In the genomic region with DNA sequence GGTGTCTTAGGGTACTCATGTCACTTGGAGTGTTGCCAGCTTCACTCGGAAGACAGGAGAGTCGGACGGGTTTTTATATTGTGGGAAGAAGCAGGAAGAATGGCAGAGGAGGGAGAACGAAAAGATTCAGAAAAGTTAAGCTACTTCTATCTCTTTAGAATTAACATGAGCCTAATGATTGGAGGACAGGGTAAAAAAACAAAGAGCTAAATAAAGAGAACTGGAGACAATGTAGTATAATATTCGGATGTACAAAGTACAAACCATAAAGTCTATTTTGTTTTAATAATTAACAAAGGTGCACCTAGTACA, we compare ENCODE assay signal across 17 cellular contexts. TPM values are rescaled to one million over a fixed set of nuclear protein-coding genes. Genes with fewer than 3 reads are reported as not detected.
A peak's percentile ranks its signal among the peaks of the same experiment; 100 is the strongest.
DNase-seq lines count a peak whose midpoint lies in the region; FAIRE-seq and TF ChIP-seq lines count a peak whose summit lies in the region.
"Had no signal": no experiment of that assay in that cellular context is flagged by ENCODE, and none has a peak within 500 bp of the region (broad histone marks: within the 10 kb centered on the region; RNA-seq: fewer than 3 reads in every experiment).

No MANE protein-coding gene starts in this region.

- no peak for TF ChIP-seq POLR2A in uterus (IDR thresholded peaks at IDR 0.05)

- TF ChIP-seq CTCF in hepatocyte (IDR thresholded peaks at IDR 0.05; ENCODE audit: poor library complexity) = no peak
- TF ChIP-seq CTCF in uterus (IDR thresholded peaks at IDR 0.05) = no peak

- H3K9me2 ChIP-seq in hepatocyte (replicated peaks; ENCODE audit: insufficient read depth) = no peaks in the 10 kb centered on the region

- DNase-seq in SJCRH30 (peak in 1 of 2 experiments; percentile 20), hepatocyte (ENCODE audit: low spot score) (peak; percentile 30), uterus (no peak), NCI-H187 treated with DMSO at 0.1 percent for 48 hours (lab: John Stamatoyannopoulos, UW) (no peak), GM19239 (ENCODE audit: insufficient read length, low spot score) (no peak)
- DNase-seq in effector CD8-positive, alpha-beta T cell (lab: John Stamatoyannopoulos, UW) = no peak
- DNase-seq: activated CD4-positive, alpha-beta T cell treated with anti-CD3 and anti-CD28 coated beads for 36 hours; activated naive CD8-positive, alpha-beta T cell treated with anti-CD3 and anti-CD28 coated beads for 36 hours; CD4-positive, CD25-positive, alpha-beta regulatory T cell; cerebellar nuclear complex; H7; naive thymus-derived CD8-positive, alpha-beta T cell; NK-92 treated with Interleukin-12 subunit alpha and Interleukin-12 subunit beta, amount 100 ng/mL, for 24 hours; stimulated activated CD4-positive, alpha-beta T cell treated with anti-CD3 and anti-CD28 coated beads, Interleukin-4, amount 100 ng/mL, for 4 hours had no signal

- FAIRE-seq in GM19239 (lab: Jason Lieb, UNC) = no peak
- FAIRE-seq: keratinocyte had no signal

- no peaks in the 10 kb centered on the region for H3K9me3 ChIP-seq in SJCRH30 (replicated peaks)
- no peaks in the 10 kb centered on the region for H3K9me3 ChIP-seq in hepatocyte (ENCODE audit: low read depth)
- no peaks in the 10 kb centered on the region for H3K9me3 ChIP-seq in neuron (ENCODE audit: low read length)
- H3K9me3 ChIP-seq in uterus = no peaks in the 10 kb centered on the region
- H3K9me3 ChIP-seq: right atrium auricular region had no signal

- peak overlapping the region; percentile 66 for H3K4me2 ChIP-seq in hepatocyte

- peak overlapping the region; percentile 4 for H2AFZ ChIP-seq in hepatocyte
- H2AFZ ChIP-seq in neuron (ENCODE audit: low read depth, low read length) = peak overlapping the region; percentile 44

- H3K4me3 ChIP-seq in SJCRH30 (no peak overlapping the region), hepatocyte (peak overlapping the region; percentile 5), neuron (ENCODE audit: low read length) (peak overlapping the region; percentile 29), uterus (no peak overlapping the region)
- H3K4me3 ChIP-seq: right atrium auricular region had no signal

- WGBS in hepatocyte (ENCODE audit: low lambda C conversion rate, missing lambda C conversion rate) = 34% methylated on average over 5 of the region's 5 CpGs

- intact Hi-C loops in uterus (cut with DNase I; ENCODE audit: low total_unique reads) = loop anchor here (10.0 kb wide), 1 partner anchor 876 kb away; no protein-coding TSS in a partner anchor

- peak overlapping the region; percentile 94 for H3K27ac ChIP-seq in SJCRH30
- H3K27ac ChIP-seq in hepatocyte = peak overlapping the region; percentile 87
- peak overlapping the region; percentile 10 to 71 for H3K27ac ChIP-seq in uterus
- H3K27ac ChIP-seq: right atrium auricular region had no signal

- no peaks in the 10 kb centered on the region for H3K27me3 ChIP-seq in SJCRH30
- no peaks in the 10 kb centered on the region for H3K27me3 ChIP-seq in hepatocyte
- no peaks in the 10 kb centered on the region for H3K27me3 ChIP-seq in neuron (ENCODE audit: insufficient read depth, low read length)
- no peaks in the 10 kb centered on the region for H3K27me3 ChIP-seq in uterus
- H3K27me3 ChIP-seq: right atrium auricular region had no signal

- H3K79me2 ChIP-seq in hepatocyte = no peaks in the 10 kb centered on the region

- peaks cover 31% of the 10 kb centered on the region for H3K4me1 ChIP-seq in SJCRH30
- peaks cover 25% of the 10 kb centered on the region for H3K4me1 ChIP-seq in hepatocyte (ENCODE audit: insufficient read depth)
- H3K4me1 ChIP-seq in neuron (ENCODE audit: insufficient read depth, low read length) = peaks cover 41% of the 10 kb centered on the region
- peaks cover 0 to 4% of the 10 kb centered on the region in 2 donors for H3K4me1 ChIP-seq in uterus

- H3K36me3 ChIP-seq in SJCRH30 (no peaks in the 10 kb centered on the region), hepatocyte (replicated peaks; ENCODE audit: insufficient read depth, low read depth) (no peaks in the 10 kb centered on the region), neuron (ENCODE audit: insufficient read depth, low read length) (no peaks in the 10 kb centered on the region), uterus (no peaks in the 10 kb centered on the region)
- H3K36me3 ChIP-seq: right atrium auricular region had no signal

- H4K20me1 ChIP-seq in hepatocyte (ENCODE audit: insufficient read depth, poor library complexity, severe bottlenecking) = no peaks in the 10 kb centered on the region

RNA-seq across cellular contexts. Expression of a gene that starts 43.9 kb away (rescaled TPM):
- 14.8 and 15.3 TPM in 2 replicates for total RNA-seq in SJCRH30 (2014; rRNA removed; shearing (Covaris generic))
- total RNA-seq in hepatocyte = 8.0 and 10.8 TPM in 2 replicates
- polyA plus RNA-seq in hepatocyte = 7.1 and 7.2 TPM in 2 replicates
- total RNA-seq in uterus = 10 to 100 TPM in 1 of 4 donors, 1 to 10 TPM in 2, not detected in 1; 4.1 to 21.0 (median 5.6) TPM

RNA-seq across cellular contexts. Expression of a gene that starts 45.1 kb away (rescaled TPM):
- 54.0 and 58.5 TPM in 2 replicates for total RNA-seq in SJCRH30 (2014; rRNA removed; shearing (Covaris generic))
- 14.7 and 19.4 TPM in 2 replicates for total RNA-seq in hepatocyte
- polyA plus RNA-seq in hepatocyte = 12.1 and 19.9 TPM in 2 replicates
- total RNA-seq in uterus = 10 to 100 TPM in 2 of 4 donors, 1 to 10 TPM in 2; 1.3 to 30.8 (median 9.8) TPM

Comparison
In these comparisons a context has a peak if more than half of its experiments do, and no peak if none do; other contexts are left out.
1. H3K27ac ChIP-seq: peak in every context shown above with its lines; median percentile 94 in SJCRH30; 87 in hepatocyte; 40 in uterus.
2. H3K4me3 ChIP-seq: peak in hepatocyte (single experiment) and neuron (single experiment); none in SJCRH30 (single experiment) and uterus (0 of 2).